15 cellular contexts compared by ENCODE assay signal in genomic region chr7:149420006-149420405, GRCh38. TPM values are rescaled to one million over a fixed set of nuclear protein-coding genes. Genes with fewer than 3 reads are reported as not detected.
DNase-seq lines count a peak whose midpoint lies in the region; ATAC-seq, FAIRE-seq and TF ChIP-seq lines count a peak whose summit lies in the region.
"Had no signal": no experiment of that assay in that cellular context is flagged by ENCODE, and none has a peak within 500 bp of the region (broad histone marks: within the 10 kb centered on the region; RNA-seq: fewer than 3 reads in every experiment).

No MANE protein-coding gene starts in this region.

- H2BK120ac ChIP-seq in H1 (replicated peaks; ENCODE audit: low read depth, low read length) = no peak overlapping the region

- peaks cover 0 to 10% (median 6%) of the 10 kb centered on the region in 4 experiments; a peak in 5 of 7 replicates for H3K27me3 ChIP-seq in H1 (replicated peaks in 1 of 4; ENCODE audit: control insufficient read depth in 3 of 4, extremely low read depth in 1 of 4, insufficient read depth in 3 of 4, low read length in 3 of 4)

- no peak overlapping the region for H3K4ac ChIP-seq in H1 (replicated peaks; ENCODE audit: insufficient read length, low read depth, low read length)

- H3K27me3 Mint-ChIP-seq in activated naive CD8-positive, alpha-beta T cell treated with anti-CD3 and anti-CD28 coated beads, Interleukin-2, amount 10 ng/mL, durations not matched to agents 7 days and 5 days = peaks cover 20% of the 10 kb centered on the region
- H3K27me3 Mint-ChIP-seq in activated naive CD8-positive, alpha-beta T cell treated with anti-CD3 and anti-CD28 coated beads for 36 hours = peaks cover 9% of the 10 kb centered on the region
- H3K27me3 Mint-ChIP-seq in natural killer cell (ENCODE audit: low read depth in 2 of 2) = peaks cover 7 to 9% of the 10 kb centered on the region in 2 donors
- H3K27me3 Mint-ChIP-seq in type B pancreatic cell = peaks cover 6% of the 10 kb centered on the region

- H3K18ac ChIP-seq in H1 (ENCODE audit: extremely low read depth, low read length) = no peak overlapping the region

- no peak for DNase-seq in activated naive CD8-positive, alpha-beta T cell treated with anti-CD3 and anti-CD28 coated beads, Interleukin-2, amount 10 ng/mL, durations not matched to agents 7 days and 5 days
- no peak for DNase-seq in activated naive CD8-positive, alpha-beta T cell treated with anti-CD3 and anti-CD28 coated beads for 36 hours
- DNase-seq in H1 (ENCODE audit: low read depth in 1 of 2, low spot score in 2 of 2) (no peak), natural killer cell (no peak), type B pancreatic cell (ENCODE audit: extremely low spot score, unreplicated experiment) (no peak), activated gamma-delta T cell treated with Interleukin-2 at 50 U/mL for 16 hours (no peak), NCI-H524 treated with DMSO at 0.1 percent for 48 hours (lab: John Stamatoyannopoulos, UW) (no peak), Right ventricle myocardium superior (no peak)
- DNase-seq: NCI-H1105 treated with DMSO at 0.1 percent for 48 hours; NCI-H187; NK-92 treated with Interleukin-12 subunit alpha and Interleukin-12 subunit beta, amount 100 ng/mL, for 24 hours; SIG-M5 had no signal

- no peak overlapping the region for H2BK20ac ChIP-seq in H1 (ENCODE audit: low read length)

- peaks cover 2% of the 10 kb centered on the region for H3K9me3 Mint-ChIP-seq in activated naive CD8-positive, alpha-beta T cell treated with anti-CD3 and anti-CD28 coated beads, Interleukin-2, amount 10 ng/mL, durations not matched to agents 7 days and 5 days
- H3K9me3 Mint-ChIP-seq in activated naive CD8-positive, alpha-beta T cell treated with anti-CD3 and anti-CD28 coated beads for 36 hours = peaks cover 1% of the 10 kb centered on the region
- H3K9me3 Mint-ChIP-seq in natural killer cell (no peaks in the 10 kb centered on the region), type B pancreatic cell (no peaks in the 10 kb centered on the region)
- H3K9me3 Mint-ChIP-seq: IgD-negative memory B cell had no signal

- H4K5ac ChIP-seq in H1 (ENCODE audit: insufficient read length, low read depth, low read length) = no peak overlapping the region

- no peaks in the 10 kb centered on the region for H3K79me1 ChIP-seq in H1 (ENCODE audit: low read depth, low read length)

- peaks cover 3% of the 10 kb centered on the region for H3K4me1 Mint-ChIP-seq in activated naive CD8-positive, alpha-beta T cell treated with anti-CD3 and anti-CD28 coated beads, Interleukin-2, amount 10 ng/mL, durations not matched to agents 7 days and 5 days
- peaks cover 5% of the 10 kb centered on the region for H3K4me1 Mint-ChIP-seq in activated naive CD8-positive, alpha-beta T cell treated with anti-CD3 and anti-CD28 coated beads for 36 hours
- H3K4me1 Mint-ChIP-seq in natural killer cell (peaks cover 6 to 18% of the 10 kb centered on the region in 2 donors), type B pancreatic cell (ENCODE audit: unreplicated experiment) (no peaks in the 10 kb centered on the region)

- H3K4me3 ChIP-seq in H1 (ENCODE audit: extremely low read depth in 1 of 4, insufficient read depth in 2 of 4, low read depth in 3 of 4, low read length in 4 of 4) = no peak overlapping the region
- H3K4me3 ChIP-seq: HAP-1 had no signal

- H3K4me1 ChIP-seq in H1 (replicated peaks in 1 of 4; ENCODE audit: control insufficient read depth in 3 of 4, insufficient read depth in 4 of 4, low read length in 3 of 4) = peaks cover 0 to 4% (median under 1%) of the 10 kb centered on the region in 4 experiments; a peak in 4 of 7 replicates
- H3K4me1 ChIP-seq: HAP-1 had no signal

- H4K8ac ChIP-seq in H1 (ENCODE audit: extremely low read depth, insufficient read depth, low read length) = peak overlapping the region; percentile 48; the same call in 1 of the 2 replicates

- H3K56ac ChIP-seq in H1 (replicated peaks; ENCODE audit: insufficient read length, low read depth, low read length) = no peak overlapping the region

- no peak overlapping the region for H3K4me2 ChIP-seq in H1 (ENCODE audit: insufficient read depth in 1 of 2, low read depth in 2 of 2, low read length in 2 of 2)

- H3K4me3 Mint-ChIP-seq in activated naive CD8-positive, alpha-beta T cell treated with anti-CD3 and anti-CD28 coated beads, Interleukin-2, amount 10 ng/mL, durations not matched to agents 7 days and 5 days = no peak overlapping the region
- H3K4me3 Mint-ChIP-seq in activated naive CD8-positive, alpha-beta T cell treated with anti-CD3 and anti-CD28 coated beads for 36 hours = no peak overlapping the region
- peak overlapping the region; percentile 50 for H3K4me3 Mint-ChIP-seq in natural killer cell
- peak overlapping the region; percentile 24 for H3K4me3 Mint-ChIP-seq in type B pancreatic cell

- H3K23me2 ChIP-seq in H1 (ENCODE audit: low read depth, low read length) = peaks cover 12% of the 10 kb centered on the region; the same call in 1 of the 2 replicates

- TF ChIP-seq EP300 in H1 (IDR thresholded peaks at IDR 0.05; ENCODE audit: borderline replicate concordance in 1 of 2, low read depth in 2 of 2, low read length in 2 of 2) = no peak

- no peak overlapping the region for H4K91ac ChIP-seq in H1 (replicated peaks; ENCODE audit: insufficient read length, low read length)

- TF ChIP-seq RAD21 in H1 (IDR thresholded peaks at IDR 0.05 in 1 of 2, conservative IDR thresholded peaks at IDR 0.05 in 1 of 2; ENCODE audit: low read depth in 2 of 2, low read length in 2 of 2) = no peak

- H3K14ac ChIP-seq in H1 (ENCODE audit: insufficient read length) = no peak overlapping the region

- POLR2A ChIA-PET in activated naive CD8-positive, alpha-beta T cell treated with anti-CD3 and anti-CD28 coated beads, Interleukin-2, amount 10 ng/mL, durations not matched to agents 7 days and 5 days (lab: Charles Lee) = interaction anchor here (0.6 kb wide), 1 partner anchor 88 kb away, joined by 4 read pairs; no protein-coding TSS in a partner anchor
- POLR2A ChIA-PET in H1 (lab: Charles Lee; ENCODE audit: partially characterized antibody) = interaction anchor here (1.2 to 1.5 kb wide), 2 partner anchors 10 kb away, joined by 3 read pairs; no protein-coding TSS in a partner anchor

- H2AK5ac ChIP-seq in H1 (ENCODE audit: low read depth, low read length) = no peak overlapping the region

- CTCF ChIA-PET in H1 (lab: Charles Lee; ENCODE audit: partially characterized antibody) = interaction anchor here (1.1 to 1.9 kb wide), 4 partner anchors 10 to 98 kb away, joined by 3 to 4 read pairs (median 3); no protein-coding TSS in a partner anchor

- no peak overlapping the region for H2AFZ ChIP-seq in H1 (ENCODE audit: low read length)

- TF ChIP-seq POLR2A in H1 (IDR thresholded peaks at IDR 0.05; ENCODE audit: control extremely low read depth in 1 of 2, low read depth in 2 of 2, low read length in 2 of 2) = no peak

- H3K27ac ChIP-seq in H1 (ENCODE audit: low read depth, low read length) = no peak overlapping the region
- H3K27ac ChIP-seq: C4-2B had no signal

- H2BK5ac ChIP-seq in H1 (ENCODE audit: low read depth, low read length) = no peak overlapping the region

- H3K36me3 ChIP-seq in H1 (ENCODE audit: control insufficient read depth in 2 of 4, insufficient read depth in 4 of 4, low read length in 3 of 4) = no peaks in the 10 kb centered on the region
- H3K36me3 ChIP-seq: HAP-1 had no signal

- no peak for ATAC-seq in activated naive CD8-positive, alpha-beta T cell treated with anti-CD3 and anti-CD28 coated beads, Interleukin-2, amount 10 ng/mL, durations not matched to agents 7 days and 5 days (ENCODE audit: low read depth)
- ATAC-seq in natural killer cell (no peak), Right ventricle myocardium superior (ENCODE audit: poor library complexity) (no peak)

- no peak overlapping the region for H2BK15ac ChIP-seq in H1 (ENCODE audit: low read length)

- no peak for FAIRE-seq in H1 (lab: Jason Lieb, UNC)

- peak overlapping the region; percentile 45 for H3K27ac Mint-ChIP-seq in activated naive CD8-positive, alpha-beta T cell treated with anti-CD3 and anti-CD28 coated beads, Interleukin-2, amount 10 ng/mL, durations not matched to agents 7 days and 5 days
- H3K27ac Mint-ChIP-seq in activated naive CD8-positive, alpha-beta T cell treated with anti-CD3 and anti-CD28 coated beads for 36 hours = no peak overlapping the region
- H3K27ac Mint-ChIP-seq in natural killer cell (no peak overlapping the region), type B pancreatic cell (no peak overlapping the region)

- intact Hi-C loops in natural killer cell (cut with micrococcal nuclease) (no loop called here), Right ventricle myocardium superior (cut with DNase I) (no loop called here)

- TF ChIP-seq CTCF in H1 (IDR thresholded peaks at IDR 0.05; ENCODE audit: control extremely low read depth in 1 of 3, insufficient read depth in 1 of 3, low read depth in 1 of 3, low read length in 3 of 3) (no peak), natural killer cell (IDR thresholded peaks at IDR 0.05) (no peak), type B pancreatic cell (conservative IDR thresholded peaks at IDR 0.05) (no peak)

- H3K9ac ChIP-seq in H1 (replicated peaks in 1 of 4; ENCODE audit: extremely low read depth in 1 of 4, low read depth in 3 of 4, low read length in 3 of 4) = no peak overlapping the region

- H3K9me3 ChIP-seq in H1 (ENCODE audit: insufficient read depth in 2 of 2, low read depth in 1 of 2, low read length in 1 of 2) = no peaks in the 10 kb centered on the region
- H3K9me3 ChIP-seq: HAP-1 had no signal

- 90% methylated on average over 3 of the region's 3 CpGs; no CpG with 5 or more reads in 1 of the 2 experiments for WGBS in H1 (ENCODE audit: extremely low coverage in 1 of 2, insufficient coverage in 1 of 2, insufficient read length in 1 of 2, insufficient replicate concordance in 2 of 2, low coverage in 1 of 2, low lambda C conversion rate in 2 of 2, missing lambda C conversion rate in 1 of 2), 2 experiments

- no peaks in the 10 kb centered on the region for H3K36me3 Mint-ChIP-seq in activated naive CD8-positive, alpha-beta T cell treated with anti-CD3 and anti-CD28 coated beads, Interleukin-2, amount 10 ng/mL, durations not matched to agents 7 days and 5 days
- no peaks in the 10 kb centered on the region for H3K36me3 Mint-ChIP-seq in activated naive CD8-positive, alpha-beta T cell treated with anti-CD3 and anti-CD28 coated beads for 36 hours
- no peaks in the 10 kb centered on the region for H3K36me3 Mint-ChIP-seq in natural killer cell
- H3K36me3 Mint-ChIP-seq in type B pancreatic cell = no peaks in the 10 kb centered on the region
- H3K36me3 Mint-ChIP-seq: IgD-negative memory B cell had no signal

- no peaks in the 10 kb centered on the region for H4K20me1 ChIP-seq in H1 (replicated peaks in 1 of 2; ENCODE audit: control insufficient read depth in 1 of 2, insufficient read depth in 2 of 2, low read length in 2 of 2)

- no peaks in the 10 kb centered on the region for H3K79me2 ChIP-seq in H1 (ENCODE audit: control insufficient read depth in 1 of 2, insufficient read depth in 2 of 2, low read length in 2 of 2)

- H2BK12ac ChIP-seq in H1 (ENCODE audit: low read depth, low read length) = no peak overlapping the region

- no peak overlapping the region for H3K23ac ChIP-seq in H1 (ENCODE audit: insufficient read length)

RNA-seq across cellular contexts. Expression of gene ZNF777, which starts 40.9 kb away (rescaled TPM):
- total RNA-seq in activated naive CD8-positive, alpha-beta T cell treated with anti-CD3 and anti-CD28 coated beads, Interleukin-2, amount 10 ng/mL, durations not matched to agents 7 days and 5 days = 10 to 100 TPM; 14.1 to 14.9 TPM
- total RNA-seq in activated naive CD8-positive, alpha-beta T cell treated with anti-CD3 and anti-CD28 coated beads for 36 hours = 10 to 100 TPM; 18.9 to 19.3 TPM
- 10.1 and 11.2 TPM in 2 replicates for total RNA-seq in H1 (2021; fragmentation: NEBNext Ultra II Directional; extraction: Animal tissue kit (Norgen Biotek cat#: 25700))
- 8.0 and 9.4 TPM in 2 replicates for polyA plus RNA-seq in H1 (2011; rRNA removed)
- polyA plus RNA-seq in H1 (2011; cell fraction: cytosol; rRNA removed) = 7.3 TPM
- polyA plus RNA-seq in H1 (2011; cell fraction: nucleus; rRNA removed) = 6.9 TPM
- 5.7 to 11.4 TPM (median 9.2 TPM) in 4 replicates for polyA plus RNA-seq in H1 (2012, experiment 1 of 2)
- polyA plus RNA-seq in H1 (2012, experiment 2 of 2) = 6.2 TPM
- polyA plus RNA-seq in H1 (2013, experiment 1 of 2) = 6.5 TPM
- 6.1 TPM for polyA plus RNA-seq in H1 (2013, experiment 2 of 2)
- polyA minus RNA-seq in H1 (2011; rRNA and poly(A)+ RNA removed) = 4.1 and 4.3 TPM in 2 replicates
- 9.1 TPM for polyA minus RNA-seq in H1 (2011; cell fraction: cytosol; rRNA and poly(A)+ RNA removed)
- 4.5 TPM for polyA minus RNA-seq in H1 (2011; cell fraction: nucleus; rRNA and poly(A)+ RNA removed)
- total RNA-seq in natural killer cell = 10 to 100 TPM; 14.6 to 18.2 (median 17.2) TPM
- total RNA-seq in type B pancreatic cell (ENCODE audit: low replicate concordance) = 17.4 and 17.6 TPM in 2 replicates
- total RNA-seq in Right ventricle myocardium superior = 6.6 TPM

Comparison
In these comparisons a context has a peak if more than half of its experiments do, and no peak if none do; other contexts are left out.
1. H3K4me3 Mint-ChIP-seq: peak in natural killer cell (single experiment) and type B pancreatic cell (single experiment); none in activated naive CD8-positive, alpha-beta T cell treated with anti-CD3 and anti-CD28 coated beads, Interleukin-2, amount 10 ng/mL, durations not matched to agents 7 days and 5 days (single experiment) and activated naive CD8-positive, alpha-beta T cell treated with anti-CD3 and anti-CD28 coated beads for 36 hours (single experiment).